17 cellular contexts compared by ENCODE assay signal in genomic region chr10:91104185-91105041, GRCh38.
DNase-seq lines count a peak whose midpoint lies in the region; ATAC-seq and TF ChIP-seq lines count a peak whose summit lies in the region.
"Had no signal": no experiment of that assay in that cellular context is flagged by ENCODE, and none has a peak within 500 bp of the region (broad histone marks: within the 10 kb centered on the region; RNA-seq: fewer than 3 reads in every experiment).

No MANE protein-coding gene starts in this region.

- no peak overlapping the region for H3K4me2 ChIP-seq in DND-41 (ENCODE audit: insufficient read depth, low read length)

- no peak for DNase-seq in DND-41
- peak; percentile 41 for DNase-seq in left ventricle myocardium superior
- no peak for DNase-seq in globus pallidus (ENCODE audit: low spot score)
- no peak for DNase-seq in CD4-positive, alpha-beta memory T cell
- no peak for DNase-seq in NOMO-1 treated with DMSO at 0.1 percent for 48 hours (lab: John Stamatoyannopoulos, UW; ENCODE audit: unreplicated experiment)
- DNase-seq: immature natural killer cell; IMR-90; midbrain; NCI-H1436 treated with DMSO at 0.1 percent for 48 hours; psoas muscle; stimulated activated CD4-positive, alpha-beta T cell treated with anti-CD3 and anti-CD28 coated beads, Interleukin-4, amount 100 ng/mL, for 1 hour; stimulated activated naive CD4-positive, alpha-beta T cell; uterus had no signal

- H3K79me2 ChIP-seq in DND-41 (ENCODE audit: insufficient read depth, low read length) = no peaks in the 10 kb centered on the region

- no peak overlapping the region for H3K9ac ChIP-seq in DND-41 (ENCODE audit: low read depth, low read length)

- no peaks in the 10 kb centered on the region for H3K9me3 ChIP-seq in DND-41 (ENCODE audit: insufficient read depth, low read length, severe bottlenecking)
- no peaks in the 10 kb centered on the region for H3K9me3 ChIP-seq in CD4-positive, alpha-beta memory T cell (ENCODE audit: control insufficient read depth in 1 of 2, low read length in 2 of 2)
- H3K9me3 ChIP-seq: psoas muscle had no signal

- CTCF ChIA-PET in CD4-positive, alpha-beta memory T cell (lab: Charles Lee; ENCODE audit: partially characterized antibody) = no interaction called here

- TF ChIP-seq CTCF in DND-41 (IDR thresholded peaks at IDR 0.05; ENCODE audit: borderline replicate concordance, extremely low read depth, low read length, poor library complexity, severe bottlenecking) = no peak

- no peaks in the 10 kb centered on the region for H3K27me3 ChIP-seq in DND-41 (ENCODE audit: insufficient read depth, low read length, poor library complexity)
- H3K27me3 ChIP-seq in CD4-positive, alpha-beta memory T cell (ENCODE audit: insufficient read depth, low read length) = no peaks in the 10 kb centered on the region
- H3K27me3 ChIP-seq: uterus had no signal

- H3K27ac ChIP-seq in DND-41 (ENCODE audit: low read length) = peak overlapping the region; percentile 52
- no peak overlapping the region for H3K27ac ChIP-seq in CD4-positive, alpha-beta memory T cell (ENCODE audit: low read depth, low read length)
- H3K27ac ChIP-seq: psoas muscle, uterus had no signal

- H3K36me3 Mint-ChIP-seq in CD4-positive, alpha-beta memory T cell = peaks cover 0 to 1% of the 10 kb centered on the region in 2 donors
- H3K36me3 Mint-ChIP-seq: immature natural killer cell had no signal

- ATAC-seq in DND-41 (ENCODE audit: insufficient read depth, low read depth) (no peak; the same call in 1 of the 3 replicates), GM19397 (IDR thresholded peaks at IDR 0.05; ENCODE audit: unreplicated experiment) (peak; percentile 28), HG03064 (IDR thresholded peaks at IDR 0.05; ENCODE audit: low read depth, unreplicated experiment) (peak; percentile 18), left ventricle myocardium superior (peak; percentile 68), HG02938 (IDR thresholded peaks at IDR 0.05; ENCODE audit: unreplicated experiment) (no peak)
- ATAC-seq: psoas muscle had no signal

- no peaks in the 10 kb centered on the region for H4K20me1 ChIP-seq in DND-41 (ENCODE audit: insufficient read depth, low read length)

- no peak overlapping the region for H3K4me3 Mint-ChIP-seq in CD4-positive, alpha-beta memory T cell
- H3K4me3 Mint-ChIP-seq: immature natural killer cell; T-helper 2 cell treated with Interferon-gamma antibody and Interleukin-4, amounts not matched to agents 5 μg/mL and 100 μg/mL, for 36 hours had no signal

- intact Hi-C loops in left ventricle myocardium superior (cut with micrococcal nuclease) = no loop called here
- intact Hi-C loops in CD4-positive, alpha-beta memory T cell (cut with micrococcal nuclease) = no loop called here

- H3K36me3 ChIP-seq in DND-41 (ENCODE audit: insufficient read depth, low read length) = no peaks in the 10 kb centered on the region
- no peaks in the 10 kb centered on the region for H3K36me3 ChIP-seq in CD4-positive, alpha-beta memory T cell (ENCODE audit: insufficient read depth, low read length)
- H3K36me3 ChIP-seq: uterus had no signal

- peaks cover 38% of the 10 kb centered on the region for H3K4me1 ChIP-seq in DND-41 (ENCODE audit: insufficient read depth, low read length)
- H3K4me1 ChIP-seq in CD4-positive, alpha-beta memory T cell (ENCODE audit: insufficient read depth, low read length) = no peaks in the 10 kb centered on the region
- H3K4me1 ChIP-seq: uterus had no signal

- H3K27me3 Mint-ChIP-seq in CD4-positive, alpha-beta memory T cell = peaks cover 0 to 2% of the 10 kb centered on the region in 2 donors

- peaks cover 0 to 1% (median under 1%) of the 10 kb centered on the region in 4 donors for H3K4me1 Mint-ChIP-seq in CD4-positive, alpha-beta memory T cell
- H3K4me1 Mint-ChIP-seq: immature natural killer cell had no signal

- H3K27ac Mint-ChIP-seq in CD4-positive, alpha-beta memory T cell = no peak overlapping the region
- H3K27ac Mint-ChIP-seq: immature natural killer cell; T-helper 2 cell treated with Interferon-gamma antibody and Interleukin-4, amounts not matched to agents 5 μg/mL and 100 μg/mL, for 36 hours had no signal

- no peak overlapping the region for H3K4me3 ChIP-seq in DND-41 (ENCODE audit: low read depth in 1 of 2, low read length in 2 of 2)
- H3K4me3 ChIP-seq in CD4-positive, alpha-beta memory T cell (ENCODE audit: low read length in 2 of 2) = no peak overlapping the region
- H3K4me3 ChIP-seq: psoas muscle, uterus had no signal

- POLR2A ChIA-PET in CD4-positive, alpha-beta memory T cell (lab: Charles Lee; ENCODE audit: partially characterized antibody) = no interaction called here

- H2AFZ ChIP-seq in DND-41 (ENCODE audit: low read depth, low read length) = no peak overlapping the region

- H3K9me3 Mint-ChIP-seq in CD4-positive, alpha-beta memory T cell = peaks cover 0 to 3% (median 0%) of the 10 kb centered on the region in 8 donors

Comparison
In these comparisons a context has a peak if more than half of its experiments do, and no peak if none do; other contexts are left out.
1. ATAC-seq: peak in GM19397 (single experiment), HG03064 (single experiment) and left ventricle myocardium superior (single experiment); none in DND-41 (single experiment) and HG02938 (single experiment).